ENCODE assay signal across 8 cellular contexts in genomic region chr19:43754312-43754561, GRCh38. TPM values are rescaled to one million over a fixed set of nuclear protein-coding genes. Genes with fewer than 3 reads are reported as not detected.
DNase-seq lines count a peak whose midpoint lies in the region; ATAC-seq, FAIRE-seq and TF ChIP-seq lines count a peak whose summit lies in the region.

No MANE protein-coding gene starts in this region.

- no peak overlapping the region for H3K23ac ChIP-seq in mesenchymal stem cell (ENCODE audit: low read length in 2 of 2)

- H2BK15ac ChIP-seq in mesenchymal stem cell (ENCODE audit: low read depth, poor library complexity, severe bottlenecking): peak overlapping the region; percentile 74

- TF ChIP-seq EP300 in GM12878 (IDR thresholded peaks at IDR 0.05; ENCODE audit: borderline replicate concordance in 1 of 2, control insufficient read depth in 1 of 2, low read depth in 2 of 2, low read length in 2 of 2): no peak; a peak in 1 of 4 replicates

- no TSS peak for BruUV-seq in GM12878 (replicated peaks; lab: Mats Ljungman, UMichigan)

- peaks cover 46% of the 10 kb centered on the region for H3K4me1 ChIP-seq in GM12878 (ENCODE audit: control insufficient read depth, insufficient read depth, low read length)
- H3K4me1 ChIP-seq in mesenchymal stem cell (ENCODE audit: control insufficient read depth, insufficient read depth, low read depth, low read length): peaks cover 24% of the 10 kb centered on the region
- H3K4me1 ChIP-seq in uterus: no peaks in the 10 kb centered on the region

- no peak overlapping the region for H4K8ac ChIP-seq in mesenchymal stem cell (ENCODE audit: low read length)

- H3K4me3 ChIP-seq in GM12878: peak overlapping the region; percentile 84
- peak overlapping the region; percentile 64 to 93 for H3K4me3 ChIP-seq in mesenchymal stem cell (ENCODE audit: insufficient read depth in 1 of 2, low read depth in 1 of 2, low read length in 2 of 2)
- peak overlapping the region; percentile 71 to 72 for H3K4me3 ChIP-seq in uterus

- H3K4me2 ChIP-seq in GM12878 (ENCODE audit: control insufficient read depth, insufficient read depth): peak overlapping the region; percentile 56
- peak overlapping the region; percentile 100 for H3K4me2 ChIP-seq in mesenchymal stem cell (ENCODE audit: low read length, poor library complexity, severe bottlenecking)

- H3K4ac ChIP-seq in mesenchymal stem cell (ENCODE audit: low read depth in 1 of 2, low read length in 2 of 2): peak overlapping the region; percentile 24 to 77

- H2AK5ac ChIP-seq in mesenchymal stem cell (ENCODE audit: low read length, severe bottlenecking): no peak overlapping the region

- peak overlapping the region; percentile 27 for H2BK120ac ChIP-seq in mesenchymal stem cell (ENCODE audit: low read depth, low read length)

- TF ChIP-seq RAD21 in GM12878 (IDR thresholded peaks at IDR 0.05; ENCODE audit: insufficient read depth, low read depth, low read length): no peak

- no peak for TF ChIP-seq CTCF in GM12878 (IDR thresholded peaks at IDR 0.05 in 2 of 3, conservative IDR thresholded peaks at IDR 0.05 in 1 of 3; ENCODE audit: control insufficient read depth in 2 of 3, extremely low read depth in 1 of 3, insufficient read depth in 1 of 3, low read depth in 3 of 3, low read length in 3 of 3)
- TF ChIP-seq CTCF in uterus (IDR thresholded peaks at IDR 0.05): no peak

- no peak overlapping the region for H4K91ac ChIP-seq in mesenchymal stem cell (ENCODE audit: low read length)

- peaks cover 17% of the 10 kb centered on the region for H3K79me1 ChIP-seq in mesenchymal stem cell (replicated peaks; ENCODE audit: low read length, poor library complexity, severe bottlenecking)

- POLR2A ChIA-PET in GM12878 (lab: Charles Lee): interaction anchor here (0.6 to 18.9 kb wide), 5 partner anchors 9 to 86 kb away, joined by 3 to 389 read pairs (median 7); partner anchors contain the start of gene KCNN4

- no peak overlapping the region for H2BK12ac ChIP-seq in mesenchymal stem cell (ENCODE audit: low read length in 2 of 2)

- H3K9me3 ChIP-seq in GM12878 (replicated peaks; ENCODE audit: control insufficient read depth, insufficient read depth, low read length): no peaks in the 10 kb centered on the region
- H3K9me3 ChIP-seq in mesenchymal stem cell (ENCODE audit: control insufficient read depth, low read length): no peaks in the 10 kb centered on the region
- no peaks in the 10 kb centered on the region for H3K9me3 ChIP-seq in uterus

- RAD21 ChIA-PET in GM12878 (lab: Charles Lee; ENCODE audit: unreplicated experiment): interaction anchor here (0.6 to 8.2 kb wide), 8 partner anchors 9 to 1264 kb away, joined by 4 to 167 read pairs (median 10); partner anchors contain the start of genes KCNN4 and PLAUR

- peak overlapping the region; percentile 98 for H2BK5ac ChIP-seq in mesenchymal stem cell (ENCODE audit: low read depth, low read length, poor library complexity, severe bottlenecking)

- in situ Hi-C loops in GM12878 (cut with MboI): loop anchor here (25.0 kb wide), 2 partner anchors 1708 to 1817 kb away; partner anchors contain the start of genes ERFL and FOSB

- H3K27ac ChIP-seq in GM12878 (ENCODE audit: control insufficient read depth, insufficient read depth) (peak overlapping the region; percentile 98), mesenchymal stem cell (ENCODE audit: low read length, poor library complexity, severe bottlenecking) (peak overlapping the region; percentile 94), uterus (peak overlapping the region; percentile 97 to 99)

- intact Hi-C loops in GM12878 (cut with micrococcal nuclease; ENCODE audit: unreplicated experiment): loop anchor here (1.0 kb wide), 2 partner anchors 11 to 23 kb away; no protein-coding TSS in a partner anchor
- intact Hi-C loops in uterus (cut with DNase I; ENCODE audit: low total_unique reads): no loop called here

- ATAC-seq in GM12878 (no peak), GM18867 (IDR thresholded peaks at IDR 0.05; ENCODE audit: unreplicated experiment) (no peak)

- SMC1A ChIA-PET in GM12878 (lab: Charles Lee; ENCODE audit: uncharacterized antibody, unreplicated experiment): interaction anchor here (0.6 to 20.1 kb wide), 5 partner anchors 9 to 125 kb away, joined by 3 to 325 read pairs (median 12); partner anchors contain the start of gene KCNN4

- H2AFZ ChIP-seq in GM12878 (ENCODE audit: control insufficient read depth, low read depth, low read length): no peak overlapping the region; the same call in 1 of the 2 replicates
- H2AFZ ChIP-seq in mesenchymal stem cell (ENCODE audit: low read depth, low read length): no peak overlapping the region

- CTCF ChIA-PET in GM12878 (lab: Yijun Ruan, JAX): interaction anchor here (0.6 to 20.8 kb wide), 6 partner anchors 9 to 160 kb away, joined by 3 to 324 read pairs (median 11); partner anchors contain the start of gene KCNN4

- DNase-seq in stimulated activated CD4-positive, alpha-beta T cell treated with anti-CD3 and anti-CD28 coated beads, TNF-alpha, amount 100 ng/mL, for 24 hours (ENCODE audit: low read depth in 3 of 3): peak in 2 of 3 experiments; percentile 73 to 76
- no peak for DNase-seq in stimulated activated CD4-positive, alpha-beta T cell treated with anti-CD3 and anti-CD28 coated beads, Interleukin-4, amount 100 ng/mL, for 4 hours
- DNase-seq in GM12878 (ENCODE audit: low read depth, low spot score): no peak
- no peak for DNase-seq in mesenchymal stem cell
- DNase-seq in uterus: no peak
- DNase-seq in NCI-H1436 (lab: John Stamatoyannopoulos, UW): no peak
- DNase-seq in stimulated activated naive CD4-positive, alpha-beta T cell (lab: John Stamatoyannopoulos, UW): no peak

- FAIRE-seq in GM12878 (lab: Jason Lieb, UNC): no peak

- no peak for TF ChIP-seq POLR2A in GM12878 (IDR thresholded peaks at IDR 0.05; ENCODE audit: low read depth, low read length)
- no peak for TF ChIP-seq POLR2A in uterus (IDR thresholded peaks at IDR 0.05)

- WGBS in GM12878 (ENCODE audit: insufficient coverage, insufficient replicate concordance, low lambda C conversion rate, missing lambda C conversion rate): 0% methylated on average over 19 of the region's 19 CpGs
- WGBS in mesenchymal stem cell: 2% methylated on average over 19 of the region's 19 CpGs

- H3K14ac ChIP-seq in mesenchymal stem cell (ENCODE audit: low read length in 2 of 2): no peak overlapping the region

- no peaks in the 10 kb centered on the region for H4K20me1 ChIP-seq in GM12878 (ENCODE audit: control insufficient read depth, insufficient read depth)

- peak overlapping the region; percentile 50 to 94 for H3K18ac ChIP-seq in mesenchymal stem cell (ENCODE audit: low read depth in 1 of 2, low read length in 2 of 2)

- H3K9ac ChIP-seq in GM12878 (ENCODE audit: control insufficient read depth, insufficient read depth, low read length): peak overlapping the region; percentile 98
- H3K9ac ChIP-seq in mesenchymal stem cell (ENCODE audit: low read length): peak overlapping the region; percentile 95

- peaks cover 40% of the 10 kb centered on the region for H3K79me2 ChIP-seq in GM12878 (ENCODE audit: control insufficient read depth, insufficient read depth, low read length)

- peaks cover 1 to 5% of the 10 kb centered on the region in 2 experiments; a peak in 2 of 4 replicates for H3K36me3 ChIP-seq in GM12878 (ENCODE audit: control insufficient read depth in 2 of 2, insufficient read depth in 2 of 2, low read length in 1 of 2)
- peaks cover 12 to 30% of the 10 kb centered on the region in 2 experiments for H3K36me3 ChIP-seq in mesenchymal stem cell (ENCODE audit: control insufficient read depth in 1 of 2, insufficient read depth in 2 of 2, low read depth in 1 of 2, low read length in 2 of 2)
- no peaks in the 10 kb centered on the region for H3K36me3 ChIP-seq in uterus

- H3K27me3 ChIP-seq in GM12878 (replicated peaks in 1 of 2; ENCODE audit: control insufficient read depth in 2 of 2, insufficient read depth in 2 of 2, low read length in 1 of 2) (no peaks in the 10 kb centered on the region), mesenchymal stem cell (ENCODE audit: control insufficient read depth in 1 of 2, insufficient read depth in 1 of 2, low read length in 2 of 2) (no peaks in the 10 kb centered on the region), uterus (no peaks in the 10 kb centered on the region)

RNA-seq across cellular contexts. Expression of gene SMG9, which starts 0.5 kb away (rescaled TPM):
- 148 and 165 TPM in 2 replicates for total RNA-seq in GM12878 (2013; cell fraction: nucleolus; rRNA removed)
- 23.5 and 28.1 TPM in 2 replicates for total RNA-seq in GM12878 (2014; rRNA removed)
- total RNA-seq in GM12878 (2014; rRNA removed; fragmentation: Illumina TruSeq; extraction: Trizol): 16.3 and 20.3 TPM in 2 replicates
- 45.4 and 52.2 TPM in 2 replicates for total RNA-seq in GM12878 (2021)
- 8.1 TPM for polyA plus RNA-seq in GM12878 (2011; ENCODE audit: low read depth)
- polyA plus RNA-seq in GM12878 (2011; rRNA removed): 20.6 and 48.9 TPM in 2 replicates
- 47.7 and 58.0 TPM in 2 replicates for polyA plus RNA-seq in GM12878 (2011; cell fraction: cytosol; rRNA removed)
- polyA plus RNA-seq in GM12878 (2011; cell fraction: nucleus; rRNA removed): 125 and 147 TPM in 2 replicates
- 20.1 and 31.2 TPM in 2 replicates for polyA plus RNA-seq in GM12878 (2012)
- 21.9 and 26.4 TPM in 2 replicates for polyA plus RNA-seq in GM12878 (2014; fragmentation: Illumina TruSeq; extraction: Trizol)
- 1 to 10 TPM in 1 of 2 experiments, under 1 TPM in 1; 0.69 to 4.0 TPM for polyA plus RNA-seq in GM12878 (2014; fragmentation: Nextera tagmentation; extraction: Ambion mirVana)
- 34.4 and 34.6 TPM in 2 replicates for polyA plus RNA-seq in GM12878 (2014; rRNA removed)
- 10 to 100 TPM; 28.2 to 30.4 TPM for polyA plus RNA-seq in GM12878 (2016; fragmentation: Nextera tagmentation; extraction: Ambion mirVana)
- polyA minus RNA-seq in GM12878 (2011; rRNA and poly(A)+ RNA removed): 22.4 and 25.9 TPM in 2 replicates
- polyA minus RNA-seq in GM12878 (2011; cell fraction: cytosol; rRNA and poly(A)+ RNA removed): 12.4 and 17.5 TPM in 2 replicates
- polyA minus RNA-seq in GM12878 (2011; cell fraction: nucleus; rRNA and poly(A)+ RNA removed): 21.2 and 29.7 TPM in 2 replicates
- polyA plus RNA-seq in mesenchymal stem cell (2013, experiment 1 of 2): 20.5 TPM
- polyA plus RNA-seq in mesenchymal stem cell (2013, experiment 2 of 2): 19.8 TPM
- total RNA-seq in uterus: 10 to 100 TPM; 14.9 to 44.9 (median 27.2) TPM

RNA-seq across cellular contexts. Expression of gene KCNN4, which starts 26.5 kb away (rescaled TPM):
- total RNA-seq in GM12878 (2013; cell fraction: nucleolus; rRNA removed): 118 TPM in 2 replicates
- total RNA-seq in GM12878 (2014; rRNA removed): 87.6 and 97.0 TPM in 2 replicates
- 52.9 and 53.6 TPM in 2 replicates for total RNA-seq in GM12878 (2014; rRNA removed; fragmentation: Illumina TruSeq; extraction: Trizol)
- total RNA-seq in GM12878 (2021): 92.0 and 92.4 TPM in 2 replicates
- 29.1 TPM for polyA plus RNA-seq in GM12878 (2011; ENCODE audit: low read depth)
- polyA plus RNA-seq in GM12878 (2011; rRNA removed): 39.5 and 70.5 TPM in 2 replicates
- 99.1 and 145 TPM in 2 replicates for polyA plus RNA-seq in GM12878 (2011; cell fraction: cytosol; rRNA removed)
- polyA plus RNA-seq in GM12878 (2011; cell fraction: nucleus; rRNA removed): 312 and 313 TPM in 2 replicates
- polyA plus RNA-seq in GM12878 (2012): 45.7 and 52.2 TPM in 2 replicates
- polyA plus RNA-seq in GM12878 (2014; fragmentation: Illumina TruSeq; extraction: Trizol): 15.6 and 62.7 TPM in 2 replicates
- polyA plus RNA-seq in GM12878 (2014; fragmentation: Nextera tagmentation; extraction: Ambion mirVana): 1 to 10 TPM; 1.4 to 6.3 TPM
- polyA plus RNA-seq in GM12878 (2014; rRNA removed): 112 and 132 TPM in 2 replicates
- 10 to 100 TPM; 85.3 to 93.9 TPM for polyA plus RNA-seq in GM12878 (2016; fragmentation: Nextera tagmentation; extraction: Ambion mirVana)
- polyA minus RNA-seq in GM12878 (2011; rRNA and poly(A)+ RNA removed): 81.3 and 123 TPM in 2 replicates
- polyA minus RNA-seq in GM12878 (2011; cell fraction: cytosol; rRNA and poly(A)+ RNA removed): 41.2 and 45.3 TPM in 2 replicates
- polyA minus RNA-seq in GM12878 (2011; cell fraction: nucleus; rRNA and poly(A)+ RNA removed): 43.9 and 68.7 TPM in 2 replicates
- polyA plus RNA-seq in mesenchymal stem cell (2013, experiment 1 of 2): 0.04 TPM
- 0.08 TPM for polyA plus RNA-seq in mesenchymal stem cell (2013, experiment 2 of 2)
- 1 to 10 TPM in 3 of 4 donors, under 1 TPM in 1; 0.77 to 9.2 (median 5.6) TPM for total RNA-seq in uterus

RNA-seq across cellular contexts. Expression of gene IRGC, which starts 38.4 kb away (rescaled TPM):
- not detected in 2 replicates for total RNA-seq in GM12878 (2013; cell fraction: nucleolus; rRNA removed)
- not detected in 2 replicates for total RNA-seq in GM12878 (2014; rRNA removed)
- total RNA-seq in GM12878 (2014; rRNA removed; fragmentation: Illumina TruSeq; extraction: Trizol): not detected in 2 replicates
- total RNA-seq in GM12878 (2021): not detected in 2 replicates
- polyA plus RNA-seq in GM12878 (2011; ENCODE audit: low read depth): not detected
- not detected in 2 replicates for polyA plus RNA-seq in GM12878 (2011; rRNA removed)
- not detected in 2 replicates for polyA plus RNA-seq in GM12878 (2011; cell fraction: cytosol; rRNA removed)
- not detected in 2 replicates for polyA plus RNA-seq in GM12878 (2011; cell fraction: nucleus; rRNA removed)
- not detected in 2 replicates for polyA plus RNA-seq in GM12878 (2012)
- not detected in 2 replicates for polyA plus RNA-seq in GM12878 (2014; fragmentation: Illumina TruSeq; extraction: Trizol)
- polyA plus RNA-seq in GM12878 (2014; fragmentation: Nextera tagmentation; extraction: Ambion mirVana): under 1 TPM in 1 of 2 experiments, not detected in 1; 0.04 TPM
- not detected in 2 replicates for polyA plus RNA-seq in GM12878 (2014; rRNA removed)
- polyA plus RNA-seq in GM12878 (2016; fragmentation: Nextera tagmentation; extraction: Ambion mirVana): not detected
- not detected in 2 replicates for polyA minus RNA-seq in GM12878 (2011; rRNA and poly(A)+ RNA removed)
- not detected in 2 replicates for polyA minus RNA-seq in GM12878 (2011; cell fraction: cytosol; rRNA and poly(A)+ RNA removed)
- polyA minus RNA-seq in GM12878 (2011; cell fraction: nucleus; rRNA and poly(A)+ RNA removed): not detected in 2 replicates
- polyA plus RNA-seq in mesenchymal stem cell (2013, experiment 1 of 2): not detected
- not detected for polyA plus RNA-seq in mesenchymal stem cell (2013, experiment 2 of 2)
- total RNA-seq in uterus: not detected

RNA-seq across cellular contexts. Expression of gene LYPD5, which starts 48.0 kb away (rescaled TPM):
- 0.25 TPM in 1 of 2 replicates, not detected in the other for total RNA-seq in GM12878 (2013; cell fraction: nucleolus; rRNA removed)
- total RNA-seq in GM12878 (2014; rRNA removed) (0.76 and 1.4 TPM in 2 replicates), GM12878 (2014; rRNA removed; fragmentation: Illumina TruSeq; extraction: Trizol) (0.37 and 0.40 TPM in 2 replicates), GM12878 (2021) (0.69 and 1.5 TPM in 2 replicates), uterus (1 to 10 TPM in 2 of 4 donors, under 1 TPM in 2; 0.51 to 1.9 (median 0.88) TPM)
- not detected for polyA plus RNA-seq in GM12878 (2011; ENCODE audit: low read depth)
- polyA plus RNA-seq in GM12878 (2011; rRNA removed) (0.04 and 0.09 TPM in 2 replicates), GM12878 (2014; fragmentation: Illumina TruSeq; extraction: Trizol) (0.56 and 0.62 TPM in 2 replicates), GM12878 (2014; fragmentation: Nextera tagmentation; extraction: Ambion mirVana) (under 1 TPM in 1 of 2 experiments, not detected in 1; 0.24 TPM), GM12878 (2014; rRNA removed) (2.0 and 2.2 TPM in 2 replicates), GM12878 (2016; fragmentation: Nextera tagmentation; extraction: Ambion mirVana) (1 to 10 TPM; 1.1 to 1.5 TPM)
- 0.10 and 0.16 TPM in 2 replicates for polyA plus RNA-seq in GM12878 (2011; cell fraction: cytosol; rRNA removed)
- polyA plus RNA-seq in GM12878 (2011; cell fraction: nucleus; rRNA removed): 0.37 TPM in 1 of 2 replicates, not detected in the other
- 0.23 and 0.51 TPM in 2 replicates for polyA plus RNA-seq in GM12878 (2012)
- not detected in 2 replicates for polyA minus RNA-seq in GM12878 (2011; rRNA and poly(A)+ RNA removed)
- polyA minus RNA-seq in GM12878 (2011; cell fraction: cytosol; rRNA and poly(A)+ RNA removed): not detected in 2 replicates
- 0.36 TPM in 1 of 2 replicates, not detected in the other for polyA minus RNA-seq in GM12878 (2011; cell fraction: nucleus; rRNA and poly(A)+ RNA removed)
- polyA plus RNA-seq in mesenchymal stem cell (2013, experiment 1 of 2): 0.12 TPM
- 0.07 TPM for polyA plus RNA-seq in mesenchymal stem cell (2013, experiment 2 of 2)

Comparison
In these comparisons a context has a peak if more than half of its experiments do, and no peak if none do; other contexts are left out.
1. DNase-seq: peak in stimulated activated CD4-positive, alpha-beta T cell treated with anti-CD3 and anti-CD28 coated beads, TNF-alpha, amount 100 ng/mL, for 24 hours (2 of 3); none in stimulated activated CD4-positive, alpha-beta T cell treated with anti-CD3 and anti-CD28 coated beads, Interleukin-4, amount 100 ng/mL, for 4 hours (0 of 2), GM12878 (single experiment), mesenchymal stem cell (single experiment), uterus (0 of 2), NCI-H1436 (single experiment) and stimulated activated naive CD4-positive, alpha-beta T cell (0 of 6).
2. RNA of gene KCNN4, which starts 26.5 kb away (total RNA-seq): 52.9 to 118 TPM in GM12878; 0.77 to 9.2 TPM in uterus; every median in the first group is over 4 times any median in the second.
3. Peak in every context shown above with its lines, with median percentiles within 50 percentile points of each other: H3K27ac ChIP-seq and H3K4me3 ChIP-seq.